9 cellular contexts compared by ENCODE assay signal in the genomic region with DNA sequence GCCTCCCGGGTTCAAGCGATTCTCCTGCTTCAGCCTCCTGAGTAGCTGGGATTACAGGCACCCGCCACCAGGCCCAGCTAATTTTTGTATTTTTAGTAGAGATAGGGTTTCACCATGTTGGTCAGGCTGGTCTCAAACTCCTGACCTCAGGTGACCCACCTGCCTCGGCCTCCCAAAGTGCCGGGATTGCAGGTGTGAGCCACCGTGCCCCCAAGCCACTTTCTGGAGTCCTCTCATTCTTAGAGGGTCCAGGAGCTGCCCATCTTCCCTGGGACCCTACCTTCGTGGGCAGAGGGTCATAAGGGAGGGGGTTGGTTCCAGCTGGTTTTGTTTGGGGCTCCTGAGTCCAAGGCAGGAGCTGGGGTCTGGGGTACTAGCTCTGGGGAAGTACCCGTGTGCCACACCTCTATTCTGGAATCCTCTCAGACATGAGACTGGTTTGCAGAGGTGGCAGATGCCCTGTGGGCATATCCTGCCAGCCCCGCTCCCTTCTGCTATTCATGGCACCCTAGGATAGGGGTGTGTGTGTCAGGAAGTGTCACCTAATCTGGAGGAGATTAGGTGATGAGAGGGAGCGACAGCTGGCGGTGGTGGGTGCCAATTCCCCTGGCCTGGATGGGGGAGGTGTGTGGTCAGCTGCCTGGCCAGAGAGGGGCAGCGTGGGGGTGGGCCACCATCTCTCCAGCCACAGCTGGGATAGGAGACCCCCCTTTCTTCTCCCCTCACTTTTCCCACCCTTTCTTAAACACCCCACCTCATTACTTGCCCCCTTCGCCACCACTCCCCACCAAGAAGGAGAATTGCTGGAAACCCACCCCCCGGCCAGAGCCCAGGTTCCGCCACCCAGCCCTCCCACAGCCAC. TPM values are rescaled to one million over a fixed set of nuclear protein-coding genes. Genes with fewer than 3 reads are reported as not detected.
DNase-seq lines count a peak whose midpoint lies in the region; ATAC-seq and TF ChIP-seq lines count a peak whose summit lies in the region.
"Had no signal": no experiment of that assay in that cellular context is flagged by ENCODE, and none has a peak within 500 bp of the region (broad histone marks: within the 10 kb centered on the region; RNA-seq: fewer than 3 reads in every experiment).

No MANE protein-coding gene starts in this region.

- peak overlapping the region; percentile 93 for H3K27ac Mint-ChIP-seq in activated CD4-positive, alpha-beta T cell treated with anti-CD3 and anti-CD28 coated beads for 36 hours

- H3K27me3 Mint-ChIP-seq in activated CD4-positive, alpha-beta T cell treated with anti-CD3 and anti-CD28 coated beads for 36 hours = no peaks in the 10 kb centered on the region

- no peak for ATAC-seq in activated CD4-positive, alpha-beta T cell treated with anti-CD3 and anti-CD28 coated beads for 36 hours
- no peak for ATAC-seq in gastroesophageal sphincter

- WGBS in gastroesophageal sphincter (ENCODE audit: low coverage in 1 of 2), 2 donors = 62 to 72% methylated on average over 3 to 5 of the region's 15 CpGs
- WGBS in smooth muscle cell (ENCODE audit: low lambda C conversion rate) = 67% methylated on average over 13 of the region's 15 CpGs

- BruUV-seq in OCI-LY7 (replicated peaks; lab: Mats Ljungman, UMichigan) = no TSS peak

- CTCF ChIA-PET in activated CD4-positive, alpha-beta T cell treated with anti-CD3 and anti-CD28 coated beads for 36 hours (lab: Charles Lee) = interaction anchor here (0.6 to 4.8 kb wide), 17 partner anchors 10 to 946 kb away, joined by 3 to 33 read pairs (median 4); partner anchors contain the start of genes ADM5, IRF3, RRAS and SCAF1
- CTCF ChIA-PET in OCI-LY7 (lab: Charles Lee; ENCODE audit: unreplicated experiment) = interaction anchor here (0.6 kb wide), 1 partner anchor 87 kb away, joined by 5 read pairs; no protein-coding TSS in a partner anchor

- TF ChIP-seq EP300 in gastroesophageal sphincter (IDR thresholded peaks at IDR 0.05) = no peak

- peaks cover 26% of the 10 kb centered on the region for H3F3A ChIP-seq in smooth muscle cell (ENCODE audit: low read depth)

- no peaks in the 10 kb centered on the region for H3K9me3 ChIP-seq in OCI-LY7 (ENCODE audit: low read length)
- no peaks in the 10 kb centered on the region for H3K9me3 ChIP-seq in gastroesophageal sphincter
- H3K9me3 ChIP-seq in smooth muscle cell (replicated peaks; ENCODE audit: low read depth) = no peaks in the 10 kb centered on the region
- H3K9me3 ChIP-seq: neutrophil had no signal

- peaks cover 34% of the 10 kb centered on the region for H3K36me3 Mint-ChIP-seq in activated CD4-positive, alpha-beta T cell treated with anti-CD3 and anti-CD28 coated beads for 36 hours (ENCODE audit: low read depth)

- peak overlapping the region; percentile 84 for H3K27ac ChIP-seq in OCI-LY7 (ENCODE audit: low read depth, low read length, poor library complexity, severe bottlenecking)
- peak overlapping the region in 3 of 4 donors; percentile 52 to 96 (median 67) for H3K27ac ChIP-seq in gastroesophageal sphincter
- peak overlapping the region; percentile 78 for H3K27ac ChIP-seq in smooth muscle cell (ENCODE audit: low read depth)

- peak overlapping the region; percentile 94 for H3K4me3 Mint-ChIP-seq in activated CD4-positive, alpha-beta T cell treated with anti-CD3 and anti-CD28 coated beads for 36 hours

- peaks cover 40% of the 10 kb centered on the region for H3K4me1 Mint-ChIP-seq in activated CD4-positive, alpha-beta T cell treated with anti-CD3 and anti-CD28 coated beads for 36 hours

- H3K4me1 ChIP-seq in OCI-LY7 (ENCODE audit: insufficient read depth, low read length, poor library complexity, severe bottlenecking) = peaks cover 35% of the 10 kb centered on the region
- peaks cover 0 to 61% (median 19%) of the 10 kb centered on the region in 3 donors for H3K4me1 ChIP-seq in gastroesophageal sphincter
- peaks cover 16% of the 10 kb centered on the region for H3K4me1 ChIP-seq in smooth muscle cell (ENCODE audit: low read depth)

- no peaks in the 10 kb centered on the region for H3K9me2 ChIP-seq in OCI-LY7 (ENCODE audit: insufficient read depth, low read length)

- TF ChIP-seq CTCF in OCI-LY7 (conservative IDR thresholded peaks at IDR 0.05; ENCODE audit: low read length) (0 out of 2 replicates have a peak, but pooled peaks have one; percentile 7), gastroesophageal sphincter (IDR thresholded peaks at IDR 0.05) (no peak), smooth muscle cell (IDR thresholded peaks at IDR 0.05; ENCODE audit: borderline replicate concordance, insufficient read depth, poor library complexity, severe bottlenecking) (no peak)

- H4K20me1 ChIP-seq in OCI-LY7 (ENCODE audit: insufficient read depth, low read length) (0 out of 2 replicates have a peak, but pooled peaks cover 10% of the 10 kb centered on the region), smooth muscle cell (ENCODE audit: low read depth) (peaks cover 53% of the 10 kb centered on the region)

- H3K79me2 ChIP-seq in OCI-LY7 (ENCODE audit: insufficient read depth, low read depth, low read length) (peaks cover 56% of the 10 kb centered on the region), smooth muscle cell (ENCODE audit: low read depth) (peaks cover 55% of the 10 kb centered on the region)

- H3K36me3 ChIP-seq in OCI-LY7 (ENCODE audit: insufficient read depth, low read length) (peaks cover 54% of the 10 kb centered on the region), gastroesophageal sphincter (peaks cover 0 to 34% of the 10 kb centered on the region in 2 donors), smooth muscle cell (ENCODE audit: low read depth) (no peaks in the 10 kb centered on the region)

- H3K4me2 ChIP-seq in OCI-LY7 (ENCODE audit: low read length) (peak overlapping the region; percentile 95), smooth muscle cell (peak overlapping the region; percentile 91)

- intact Hi-C loops in activated CD4-positive, alpha-beta T cell treated with anti-CD3 and anti-CD28 coated beads for 36 hours (cut with DNase I, micrococcal nuclease) = loop anchor here (1.0 to 10.0 kb wide), 8 partner anchors 39 to 1422 kb away; partner anchors contain the start of genes CARD8 (in 1 of the 2), FLT3LG (in 1 of the 2), GYS1 (in 1 of the 2) and PNKP (in 1 of the 2)
- intact Hi-C loops in OCI-LY7 (cut with micrococcal nuclease; ENCODE audit: unreplicated experiment) = loop anchor here (5.0 to 10.0 kb wide), 3 partner anchors 172 to 1042 kb away; partner anchors contain the start of gene DBP
- intact Hi-C loops in head of caudate nucleus (cut with DNase I) = no loop called here

- H3K4me3 ChIP-seq in OCI-LY7 (ENCODE audit: low read depth, low read length, poor library complexity, severe bottlenecking) (peak overlapping the region; percentile 96), gastroesophageal sphincter (no peak overlapping the region), smooth muscle cell (no peak overlapping the region)

- no peak overlapping the region for H3K9ac ChIP-seq in smooth muscle cell (ENCODE audit: low read depth)

- no peaks in the 10 kb centered on the region for H3K27me3 ChIP-seq in gastroesophageal sphincter
- H3K27me3 ChIP-seq in smooth muscle cell (ENCODE audit: low read depth) = no peaks in the 10 kb centered on the region
- H3K27me3 ChIP-seq: neutrophil had no signal

- DNase-seq in activated CD4-positive, alpha-beta T cell treated with anti-CD3 and anti-CD28 coated beads for 36 hours = no peak
- DNase-seq in activated CD4-positive, alpha-beta T cell treated with anti-CD3 and anti-CD28 coated beads for 48 hours = no peak
- DNase-seq in OCI-LY7 (ENCODE audit: low spot score) = no peak
- no peak for DNase-seq in smooth muscle cell (lab: John Stamatoyannopoulos, UW; ENCODE audit: unreplicated experiment)
- DNase-seq in ureter (ENCODE audit: low spot score) = no peak
- no peak for DNase-seq in NCI-H2081 treated with DMSO at 0.1 percent for 48 hours (lab: John Stamatoyannopoulos, UW)
- no peak for DNase-seq in head of caudate nucleus

- no peak for TF ChIP-seq POLR2A in gastroesophageal sphincter (IDR thresholded peaks at IDR 0.05)

- POLR2A ChIA-PET in activated CD4-positive, alpha-beta T cell treated with anti-CD3 and anti-CD28 coated beads for 36 hours (lab: Charles Lee) = interaction anchor here (0.5 to 3.8 kb wide), 4 partner anchors 38 to 206 kb away, joined by 3 to 39 read pairs (median 4); partner anchors contain the start of genes FLT3LG, RRAS and SCAF1
- POLR2A ChIA-PET in OCI-LY7 (lab: Charles Lee) = interaction anchor here (0.5 kb wide), 1 partner anchor 121 kb away, joined by 4 read pairs; no protein-coding TSS in a partner anchor

- no peaks in the 10 kb centered on the region for H3K9me3 Mint-ChIP-seq in activated CD4-positive, alpha-beta T cell treated with anti-CD3 and anti-CD28 coated beads for 36 hours (ENCODE audit: low read depth)

- H2AFZ ChIP-seq in OCI-LY7 (ENCODE audit: low read length) (no peak overlapping the region), smooth muscle cell (ENCODE audit: low read depth) (no peak overlapping the region)

RNA-seq across cellular contexts. Expression of gene PRMT1, which starts 2.1 kb away (rescaled TPM):
- 100 to 1,000 TPM; 384 to 448 TPM for total RNA-seq in activated CD4-positive, alpha-beta T cell treated with anti-CD3 and anti-CD28 coated beads for 36 hours
- total RNA-seq in OCI-LY7 (2014; rRNA removed; shearing (Covaris generic)) = 403 and 412 TPM in 2 replicates
- 266 and 285 TPM in 2 replicates for total RNA-seq in OCI-LY7 (2022)
- 100 to 1,000 TPM; 137 to 152 (median 146) TPM for total RNA-seq in gastroesophageal sphincter
- total RNA-seq in smooth muscle cell = 147 and 174 TPM in 2 replicates
- 170 and 175 TPM in 2 replicates for polyA plus RNA-seq in smooth muscle cell
- total RNA-seq in ureter = 166 TPM

RNA-seq across cellular contexts. Expression of gene ADM5, which starts 10.2 kb away (rescaled TPM):
- total RNA-seq in activated CD4-positive, alpha-beta T cell treated with anti-CD3 and anti-CD28 coated beads for 36 hours = 1 to 10 TPM; 4.1 to 4.4 TPM
- total RNA-seq in OCI-LY7 (2014; rRNA removed; shearing (Covaris generic)) = 11.8 and 16.5 TPM in 2 replicates
- total RNA-seq in OCI-LY7 (2022) = 15.3 and 17.9 TPM in 2 replicates
- 1 to 10 TPM in 3 of 4 donors, not detected in 1; 1.3 to 4.1 (median 1.5) TPM for total RNA-seq in gastroesophageal sphincter
- 1.6 and 3.6 TPM in 2 replicates for total RNA-seq in smooth muscle cell
- polyA plus RNA-seq in smooth muscle cell = 1.7 and 3.1 TPM in 2 replicates
- total RNA-seq in ureter = 4.1 TPM

RNA-seq across cellular contexts. Expression of gene CPT1C, which starts 11.7 kb away (rescaled TPM):
- total RNA-seq in activated CD4-positive, alpha-beta T cell treated with anti-CD3 and anti-CD28 coated beads for 36 hours = 1 to 10 TPM; 1.1 to 1.6 TPM
- total RNA-seq in OCI-LY7 (2014; rRNA removed; shearing (Covaris generic)) = 0.23 and 0.95 TPM in 2 replicates
- total RNA-seq in OCI-LY7 (2022) = 0.86 and 2.6 TPM in 2 replicates
- 1 to 10 TPM; 2.0 to 3.0 (median 2.6) TPM for total RNA-seq in gastroesophageal sphincter
- total RNA-seq in smooth muscle cell = 7.6 and 19.7 TPM in 2 replicates
- polyA plus RNA-seq in smooth muscle cell = 20.0 and 21.0 TPM in 2 replicates
- total RNA-seq in ureter = 3.1 TPM

RNA-seq across cellular contexts. Expression of gene BCL2L12, which starts 13.5 kb away (rescaled TPM):
- 10 to 100 TPM; 79.6 to 93.8 TPM for total RNA-seq in activated CD4-positive, alpha-beta T cell treated with anti-CD3 and anti-CD28 coated beads for 36 hours
- 38.9 and 41.3 TPM in 2 replicates for total RNA-seq in OCI-LY7 (2014; rRNA removed; shearing (Covaris generic))
- total RNA-seq in OCI-LY7 (2022) (65.4 and 75.5 TPM in 2 replicates), gastroesophageal sphincter (1 to 10 TPM; 3.3 to 7.9 (median 6.4) TPM), smooth muscle cell (3.2 and 10.8 TPM in 2 replicates), ureter (12.6 TPM)
- 34.0 and 44.1 TPM in 2 replicates for polyA plus RNA-seq in smooth muscle cell

RNA-seq across cellular contexts. Expression of gene IRF3, which starts 13.5 kb away (rescaled TPM):
- 100 to 1,000 TPM; 123 to 125 TPM for total RNA-seq in activated CD4-positive, alpha-beta T cell treated with anti-CD3 and anti-CD28 coated beads for 36 hours
- 116 and 117 TPM in 2 replicates for total RNA-seq in OCI-LY7 (2014; rRNA removed; shearing (Covaris generic))
- total RNA-seq in OCI-LY7 (2022) (96.6 and 98.5 TPM in 2 replicates), gastroesophageal sphincter (10 to 100 TPM; 29.2 to 68.6 (median 39.9) TPM), smooth muscle cell (35.1 and 38.2 TPM in 2 replicates), ureter (108 TPM)
- polyA plus RNA-seq in smooth muscle cell = 45.9 and 64.1 TPM in 2 replicates
